8 cellular contexts compared by ENCODE assay signal in genomic region chr13:114314074-114314912, GRCh38. TPM values are rescaled to one million over a fixed set of nuclear protein-coding genes. Genes with fewer than 3 reads are reported as not detected.
DNase-seq lines count a peak whose midpoint lies in the region; ATAC-seq and TF ChIP-seq lines count a peak whose summit lies in the region.

Gene CHAMP1, plus strand, starts transcription at chr13:114314503. Its CDS starts 9,340 bp downstream, at chr13:114323843.

- TF ChIP-seq POLR2A in upper lobe of left lung (IDR thresholded peaks at IDR 0.05): peak; percentile 59 to 94 (median 88)

- TF ChIP-seq CTCF in upper lobe of left lung (IDR thresholded peaks at IDR 0.05): peak in 3 of 6 experiments; percentile 22 to 39 (median 34)

- H3K27ac Mint-ChIP-seq in T-helper 1 cell treated with Interleukin-12 subunit alpha and Interleukin-12 subunit beta and Interleukin-4 antibody, amounts not matched to agents 30 μg/mL and 1 μg/mL, for 36 hours: peak within 1 kb of the TSS; percentile 91

- H3K4me3 Mint-ChIP-seq in T-helper 1 cell treated with Interleukin-12 subunit alpha and Interleukin-12 subunit beta and Interleukin-4 antibody, amounts not matched to agents 30 μg/mL and 1 μg/mL, for 36 hours: peak within 1 kb of the TSS; percentile 94

- H3K9me3 Mint-ChIP-seq in T-helper 1 cell treated with Interleukin-12 subunit alpha and Interleukin-12 subunit beta and Interleukin-4 antibody, amounts not matched to agents 30 μg/mL and 1 μg/mL, for 36 hours: no peaks in the 10 kb centered on the region

- no peaks in the 10 kb centered on the region for H3K27me3 Mint-ChIP-seq in T-helper 1 cell treated with Interleukin-12 subunit alpha and Interleukin-12 subunit beta and Interleukin-4 antibody, amounts not matched to agents 30 μg/mL and 1 μg/mL, for 36 hours (ENCODE audit: low read depth)

- peaks cover 38% of the 10 kb centered on the region for H3K4me1 Mint-ChIP-seq in T-helper 1 cell treated with Interleukin-12 subunit alpha and Interleukin-12 subunit beta and Interleukin-4 antibody, amounts not matched to agents 30 μg/mL and 1 μg/mL, for 36 hours (ENCODE audit: low read depth)

- H3K27me3 ChIP-seq in upper lobe of left lung: no peaks in the 10 kb centered on the region

- intact Hi-C loops in left cardiac atrium (cut with DNase I): no loop called here
- intact Hi-C loops in posterior vena cava (cut with DNase I): no loop called here

- ATAC-seq in GM18498 (IDR thresholded peaks at IDR 0.05; ENCODE audit: unreplicated experiment) (peak; percentile 87), HG02884 (IDR thresholded peaks at IDR 0.05; ENCODE audit: unreplicated experiment) (peak; percentile 59), left cardiac atrium (peak; percentile 97), upper lobe of left lung (ENCODE audit: low FRiP score in 2 of 2) (peak; percentile 95 to 98)

- H3K36me3 Mint-ChIP-seq in T-helper 1 cell treated with Interleukin-12 subunit alpha and Interleukin-12 subunit beta and Interleukin-4 antibody, amounts not matched to agents 30 μg/mL and 1 μg/mL, for 36 hours (ENCODE audit: low read depth): peaks cover 10% of the 10 kb centered on the region

- H3K4me3 ChIP-seq in upper lobe of left lung: peak within 1 kb of the TSS; percentile 53 to 97 (median 78)

- peak in 2 of 4 donors; percentile 48 to 68 for TF ChIP-seq EP300 in upper lobe of left lung (IDR thresholded peaks at IDR 0.05)

- peaks cover 30 to 49% (median 41%) of the 10 kb centered on the region in 4 donors for H3K4me1 ChIP-seq in upper lobe of left lung

- 1 to 2% methylated on average over 13 to 66 of the region's 107 CpGs for WGBS in upper lobe of left lung, 2 donors

- peak; percentile 86 for DNase-seq in NCI-H146 treated with DMSO at 0.1 percent for 48 hours (lab: John Stamatoyannopoulos, UW; ENCODE audit: unreplicated experiment)
- DNase-seq in amniotic stem cell (lab: John Stamatoyannopoulos, UW): peak; percentile 86
- DNase-seq in left cardiac atrium: peak; percentile 98
- peak; percentile 99 for DNase-seq in posterior vena cava (ENCODE audit: low spot score)
- peak; percentile 95 to 100 for DNase-seq in upper lobe of left lung

- no peaks in the 10 kb centered on the region for H3K9me3 ChIP-seq in upper lobe of left lung

- H3K27ac ChIP-seq in upper lobe of left lung: peak within 1 kb of the TSS; percentile 88 to 94 (median 90)

- H3K36me3 ChIP-seq in upper lobe of left lung: no peaks in the 10 kb centered on the region

RNA-seq across cellular contexts. Expression of gene CHAMP1, which starts in this region (rescaled TPM):
- total RNA-seq in left cardiac atrium (10 to 100 TPM; 11.5 to 12.0 TPM), posterior vena cava (10 to 100 TPM; 16.3 to 16.4 TPM), upper lobe of left lung (10 to 100 TPM in 5 of 6 donors, 1 to 10 TPM in 1; 4.6 to 22.4 (median 18.0) TPM)

Comparison
In these comparisons a context has a peak if more than half of its experiments do, and no peak if none do; other contexts are left out.
1. Peak in every context shown above with its lines: DNase-seq, ATAC-seq, H3K4me3 ChIP-seq and H3K27ac ChIP-seq.